8 cellular contexts compared by ENCODE assay signal in the genomic region with DNA sequence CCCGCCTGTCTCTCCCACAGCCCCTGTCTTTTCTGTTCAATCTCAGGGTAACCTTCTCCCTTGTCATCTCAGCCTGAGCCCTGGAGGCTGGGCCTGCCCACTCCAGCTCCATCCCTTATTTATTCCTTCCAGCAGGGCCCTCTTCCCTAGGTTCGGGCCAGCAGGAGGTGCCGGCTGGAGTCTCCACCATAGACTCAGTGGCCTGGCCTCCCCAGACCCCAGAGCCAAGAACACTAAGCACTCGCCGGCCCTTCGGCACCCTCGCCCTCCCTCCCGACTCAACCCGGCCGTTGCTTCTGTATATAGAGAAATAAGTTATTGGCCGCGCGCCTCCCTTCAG. TPM values are rescaled to one million over a fixed set of nuclear protein-coding genes. Genes with fewer than 3 reads are reported as not detected.
DNase-seq lines count a peak whose midpoint lies in the region; ATAC-seq and TF ChIP-seq lines count a peak whose summit lies in the region.

No MANE protein-coding gene starts in this region.

- H3K4me3 ChIP-seq in GM06990 (replicated peaks; ENCODE audit: low read depth, low read length) (peak overlapping the region; percentile 69), WI38 (ENCODE audit: low read depth, low read length) (peak overlapping the region; percentile 98), foreskin fibroblast (ENCODE audit: low read depth in 1 of 2, low read length in 2 of 2) (peak overlapping the region; percentile 73 to 75), prostate gland (peak overlapping the region; percentile 89 to 92)

- TF ChIP-seq POLR2A in prostate gland (IDR thresholded peaks at IDR 0.05): no peak

- H3K27ac ChIP-seq in prostate gland: peak overlapping the region; percentile 98

- H3K9me3 ChIP-seq in prostate gland: no peaks in the 10 kb centered on the region

- TF ChIP-seq CTCF in GM06990 (IDR thresholded peaks at IDR 0.05; ENCODE audit: insufficient read depth, low read length, poor library complexity, severe bottlenecking) (no peak), WI38 (IDR thresholded peaks at IDR 0.05; ENCODE audit: low read depth, low read length) (no peak), foreskin fibroblast (IDR thresholded peaks at IDR 0.05; ENCODE audit: low read depth, low read length) (no peak), prostate gland (IDR thresholded peaks at IDR 0.05) (no peak)

- peaks cover 40% of the 10 kb centered on the region for H3K36me3 ChIP-seq in GM06990 (ENCODE audit: control insufficient read depth, insufficient read depth, low read length)
- peaks cover 4 to 10% of the 10 kb centered on the region in 2 donors for H3K36me3 ChIP-seq in prostate gland

- no peak for ATAC-seq in GM19324 (IDR thresholded peaks at IDR 0.05; ENCODE audit: low FRiP score, unreplicated experiment)

- intact Hi-C loops in prostate gland (cut with DNase I): loop anchor here (10.0 kb wide), 1 partner anchor 352 kb away; a partner anchor contains a TSS

- no peaks in the 10 kb centered on the region for H3K27me3 ChIP-seq in GM06990 (replicated peaks; ENCODE audit: control insufficient read depth, insufficient read depth, low read length)
- H3K27me3 ChIP-seq in prostate gland (replicated peaks; ENCODE audit: insufficient read depth): no peaks in the 10 kb centered on the region

- 20% methylated on average over 13 of the region's 13 CpGs for WGBS in prostate gland

- H3K4me1 ChIP-seq in prostate gland (replicated peaks): peaks cover 9% of the 10 kb centered on the region

- DNase-seq in GM06990 (ENCODE audit: extremely low read depth, insufficient read length) (no peak), foreskin fibroblast (no peak), prostate gland (ENCODE audit: low spot score) (no peak), UCSD-AML1 (lab: John Stamatoyannopoulos, UW; ENCODE audit: unreplicated experiment) (no peak), NCI-H2171 (lab: John Stamatoyannopoulos, UW) (no peak), GM19240 (ENCODE audit: insufficient read length, low spot score) (no peak)

RNA-seq across cellular contexts. Expression of a gene that starts 1.4 kb away (rescaled TPM):
- 100 to 1,000 TPM; 140 to 166 TPM for total RNA-seq in prostate gland

RNA-seq across cellular contexts. Expression of a gene that starts 9.5 kb away (rescaled TPM):
- total RNA-seq in prostate gland: 10 to 100 TPM; 22.5 to 49.8 TPM

RNA-seq across cellular contexts. Expression of a gene that starts 11.0 kb away (rescaled TPM):
- 1 to 10 TPM in 1 of 2 donors, not detected in 1; 3.6 TPM for total RNA-seq in prostate gland

RNA-seq across cellular contexts. Expression of a gene that starts 21.9 kb away (rescaled TPM):
- total RNA-seq in prostate gland: 100 to 1,000 TPM in 1 of 2 donors, 10 to 100 TPM in 1; 92.6 to 112 TPM

RNA-seq across cellular contexts. Expression of a gene that starts 24.7 kb away (rescaled TPM):
- under 1 TPM; 0.17 to 0.50 TPM for total RNA-seq in prostate gland
